In the genomic region with DNA sequence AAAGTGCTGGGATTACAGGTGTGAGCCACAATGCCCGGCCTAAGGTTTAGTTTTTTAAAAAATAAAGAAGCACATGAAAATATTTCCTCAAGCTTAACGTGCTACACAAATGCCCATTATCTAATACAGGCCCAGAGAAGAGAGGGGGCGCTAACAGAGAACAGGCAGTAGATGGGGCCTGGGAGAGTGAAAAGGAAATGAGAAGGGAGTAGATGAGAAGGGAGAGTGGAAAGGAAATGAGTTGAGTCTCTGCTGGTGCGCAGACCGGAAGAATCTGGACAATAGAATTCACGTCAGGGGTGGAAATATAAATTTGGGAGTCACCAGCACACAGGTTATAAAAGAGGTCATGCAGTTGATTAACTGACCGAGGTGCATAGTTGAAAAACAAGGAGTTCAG, we compare ENCODE assay signal across 14 cellular contexts. TPM values are rescaled to one million over a fixed set of nuclear protein-coding genes. Genes with fewer than 3 reads are reported as not detected.
A peak's percentile ranks its signal among the peaks of the same experiment; 100 is the strongest.
DNase-seq lines count a peak whose midpoint lies in the region; ATAC-seq, FAIRE-seq and TF ChIP-seq lines count a peak whose summit lies in the region.
"Had no signal": no experiment of that assay in that cellular context is flagged by ENCODE, and none has a peak within 500 bp of the region (broad histone marks: within the 10 kb centered on the region; RNA-seq: fewer than 3 reads in every experiment).

No MANE protein-coding gene starts in this region.

- no peak overlapping the region for H3K14ac ChIP-seq in H1 (ENCODE audit: insufficient read length)

- H3K9ac ChIP-seq in PC-3 (ENCODE audit: low read length) = no peak overlapping the region
- H3K9ac ChIP-seq in H1 (replicated peaks in 1 of 4; ENCODE audit: extremely low read depth in 1 of 4, low read depth in 3 of 4, low read length in 3 of 4) = no peak overlapping the region

- peak in 1 of 2 experiments; percentile 27; a peak in 1 of 4 replicates for TF ChIP-seq RAD21 in H1 (IDR thresholded peaks at IDR 0.05 in 1 of 2, conservative IDR thresholded peaks at IDR 0.05 in 1 of 2; ENCODE audit: low read depth in 2 of 2, low read length in 2 of 2)

- H3K4me3 ChIP-seq in PC-3 (ENCODE audit: low read length) (no peak overlapping the region), H1 (ENCODE audit: extremely low read depth in 1 of 4, insufficient read depth in 2 of 4, low read depth in 3 of 4, low read length in 4 of 4) (no peak overlapping the region), pancreas (no peak overlapping the region), PC-9 (no peak overlapping the region)
- H3K4me3 ChIP-seq: prostate gland had no signal

- peak overlapping the region; percentile 68 for H3K27ac ChIP-seq in CD4-positive, alpha-beta T cell (ENCODE audit: low read depth, low read length)
- H3K27ac ChIP-seq in PC-3 (ENCODE audit: low read length) = no peak overlapping the region
- H3K27ac ChIP-seq in H1 (ENCODE audit: low read depth, low read length) = no peak overlapping the region
- H3K27ac ChIP-seq in pancreas = peak overlapping the region in 2 of 4 donors; percentile 2 to 67
- no peak overlapping the region for H3K27ac ChIP-seq in PC-9
- H3K27ac ChIP-seq: C4-2B had no signal

- no peak overlapping the region for H2AK5ac ChIP-seq in H1 (ENCODE audit: low read depth, low read length)

- CTCF ChIA-PET in CD4-positive, alpha-beta T cell (lab: Charles Lee) = interaction anchor here (1.0 to 6.0 kb wide), 4 partner anchors 8 to 26 kb away, joined by 3 to 52 read pairs (median 18); partner anchors contain the start of gene PXN
- CTCF ChIA-PET in PC-3 (lab: Charles Lee) = no interaction called here
- CTCF ChIA-PET in H1 (lab: Charles Lee; ENCODE audit: partially characterized antibody) = interaction anchor here (0.6 to 34.8 kb wide), 10 partner anchors 1 to 190 kb away, joined by 3 to 930 read pairs (median 4); partner anchors contain the start of gene PXN
- CTCF ChIA-PET in PC-9 (lab: Charles Lee) = no interaction called here

- DNase-seq in CD4-positive, alpha-beta T cell = no peak
- DNase-seq in PC-3 = no peak
- DNase-seq in H1 (ENCODE audit: low read depth in 1 of 2, low spot score in 2 of 2) = no peak
- DNase-seq in pancreas = no peak
- DNase-seq in PC-9 = no peak
- DNase-seq in RPMI8226 = no peak
- DNase-seq: effector CD4-positive, alpha-beta T cell; Kasumi-1; NCI-H510A; SW 1271 had no signal

- H3K23ac ChIP-seq in H1 (ENCODE audit: insufficient read length) = no peak overlapping the region

- H2BK12ac ChIP-seq in H1 (ENCODE audit: low read depth, low read length) = no peak overlapping the region

- H3K9me3 Mint-ChIP-seq in CD4-positive, alpha-beta T cell = no peaks in the 10 kb centered on the region

- BruUV-seq in PC-3 (replicated peaks; lab: Mats Ljungman, UMichigan) = no TSS peak
- no TSS peak for BruUV-seq in PC-9 (replicated peaks; lab: Mats Ljungman, UMichigan)

- H4K20me1 ChIP-seq in PC-3 (ENCODE audit: low read length) (peaks cover 74% of the 10 kb centered on the region), H1 (replicated peaks in 1 of 2; ENCODE audit: control insufficient read depth in 1 of 2, insufficient read depth in 2 of 2, low read length in 2 of 2) (peaks cover 5 to 12% of the 10 kb centered on the region in 2 experiments), PC-9 (ENCODE audit: insufficient read depth) (peaks cover 21% of the 10 kb centered on the region)

- peak overlapping the region; percentile 95 for H3K27ac Mint-ChIP-seq in CD4-positive, alpha-beta T cell

- H2BK15ac ChIP-seq in H1 (ENCODE audit: low read length) = no peak overlapping the region

- no peaks in the 10 kb centered on the region for H3K27me3 ChIP-seq in CD4-positive, alpha-beta T cell (ENCODE audit: control insufficient read depth, insufficient read depth, low read length)
- H3K27me3 ChIP-seq in PC-3 (ENCODE audit: low read length) = no peaks in the 10 kb centered on the region
- H3K27me3 ChIP-seq in H1 (replicated peaks in 1 of 4; ENCODE audit: control insufficient read depth in 3 of 4, extremely low read depth in 1 of 4, insufficient read depth in 3 of 4, low read length in 3 of 4) = no peaks in the 10 kb centered on the region
- no peaks in the 10 kb centered on the region for H3K27me3 ChIP-seq in pancreas
- H3K27me3 ChIP-seq in PC-9 (ENCODE audit: insufficient read depth, low read depth) = no peaks in the 10 kb centered on the region

- intact Hi-C loops in CD4-positive, alpha-beta T cell (cut with DNase I, micrococcal nuclease) = no loop called here
- intact Hi-C loops in PC-3 (cut with micrococcal nuclease) (no loop called here), pancreas (cut with DNase I) (no loop called here), PC-9 (cut with micrococcal nuclease; ENCODE audit: unreplicated experiment) (no loop called here)

- no peak overlapping the region for H4K8ac ChIP-seq in H1 (ENCODE audit: extremely low read depth, insufficient read depth, low read length)

- H4K5ac ChIP-seq in H1 (ENCODE audit: insufficient read length, low read depth, low read length) = no peak overlapping the region

- H4K91ac ChIP-seq in H1 (replicated peaks; ENCODE audit: insufficient read length, low read length) = no peak overlapping the region

- no peak overlapping the region for H2BK20ac ChIP-seq in H1 (ENCODE audit: low read length)

- no peak for TF ChIP-seq EP300 in H1 (IDR thresholded peaks at IDR 0.05; ENCODE audit: borderline replicate concordance in 1 of 2, low read depth in 2 of 2, low read length in 2 of 2)

- no peak for TF ChIP-seq CTCF in CD4-positive, alpha-beta T cell (IDR thresholded peaks at IDR 0.05)
- 0 out of 2 replicates have a peak, but pooled peaks have one; percentile 11 for TF ChIP-seq CTCF in PC-3 (conservative IDR thresholded peaks at IDR 0.05; ENCODE audit: low read depth, low read length)
- TF ChIP-seq CTCF in H1 (IDR thresholded peaks at IDR 0.05; ENCODE audit: control extremely low read depth in 1 of 3, insufficient read depth in 1 of 3, low read depth in 1 of 3, low read length in 3 of 3) = peak in 2 of 3 experiments; percentile 34 to 44; a peak in 3 of 4 replicates
- no peak for TF ChIP-seq CTCF in pancreas (IDR thresholded peaks at IDR 0.05)
- no peak for TF ChIP-seq CTCF in PC-9 (conservative IDR thresholded peaks at IDR 0.05)

- POLR2A ChIA-PET in CD4-positive, alpha-beta T cell (lab: Charles Lee) = interaction anchor here (1.5 to 10.5 kb wide), 5 partner anchors 9 to 37 kb away, joined by 3 to 220 read pairs (median 143); partner anchors contain the start of genes PXN, RNU4-1 and RNU4-2
- POLR2A ChIA-PET in PC-3 (lab: Charles Lee; ENCODE audit: unreplicated experiment) (interaction anchor here (0.6 kb wide), 1 partner anchor 24 kb away, joined by 3 read pairs; no protein-coding TSS in a partner anchor), H1 (lab: Charles Lee; ENCODE audit: partially characterized antibody) (interaction anchor here (0.6 to 88.3 kb wide), 3 partner anchors 13 to 238 kb away, joined by 4 to 4270 read pairs (median 4270); partner anchors contain the start of genes GCN1, PXN, RNU4-1 and RNU4-2), PC-9 (lab: Charles Lee; ENCODE audit: unreplicated experiment) (no interaction called here)

- no peak for ATAC-seq in CD4-positive, alpha-beta T cell (ENCODE audit: poor library complexity)
- ATAC-seq in PC-3 = no peak
- ATAC-seq in pancreas = peak; percentile 22 to 45 (median 31)
- no peak for ATAC-seq in esophagus mucosa
- ATAC-seq in HG02571 (IDR thresholded peaks at IDR 0.05; ENCODE audit: unreplicated experiment) = no peak

- peaks cover 100% of the 10 kb centered on the region for H3K79me2 ChIP-seq in PC-3 (ENCODE audit: low read length)
- peaks cover 0 to 70% of the 10 kb centered on the region in 2 experiments; a peak in 2 of 4 replicates for H3K79me2 ChIP-seq in H1 (ENCODE audit: control insufficient read depth in 1 of 2, insufficient read depth in 2 of 2, low read length in 2 of 2)
- peaks cover 93% of the 10 kb centered on the region for H3K79me2 ChIP-seq in PC-9 (ENCODE audit: low read depth)

- H3K9me3 ChIP-seq in CD4-positive, alpha-beta T cell (ENCODE audit: control insufficient read depth, low read length) = no peaks in the 10 kb centered on the region
- no peaks in the 10 kb centered on the region for H3K9me3 ChIP-seq in PC-3 (ENCODE audit: low read length)
- no peaks in the 10 kb centered on the region for H3K9me3 ChIP-seq in H1 (ENCODE audit: insufficient read depth in 2 of 2, low read depth in 1 of 2, low read length in 1 of 2)
- H3K9me3 ChIP-seq in pancreas = no peaks in the 10 kb centered on the region
- no peaks in the 10 kb centered on the region for H3K9me3 ChIP-seq in PC-9 (ENCODE audit: insufficient read depth, low read depth)
- H3K9me3 ChIP-seq: prostate gland had no signal

- no peak overlapping the region for H3K4ac ChIP-seq in H1 (replicated peaks; ENCODE audit: insufficient read length, low read depth, low read length)

- FAIRE-seq in H1 (lab: Jason Lieb, UNC) (no peak), pancreas (lab: Jason Lieb, UNC) (no peak)

- H3K23me2 ChIP-seq in H1 (ENCODE audit: low read depth, low read length) = no peaks in the 10 kb centered on the region

- peaks cover 51% of the 10 kb centered on the region for H3K36me3 ChIP-seq in PC-3 (ENCODE audit: low read depth, low read length)
- H3K36me3 ChIP-seq in H1 (ENCODE audit: control insufficient read depth in 2 of 4, insufficient read depth in 4 of 4, low read length in 3 of 4) = no peaks in the 10 kb centered on the region
- no peaks in the 10 kb centered on the region for H3K36me3 ChIP-seq in pancreas
- H3K36me3 ChIP-seq in PC-9 (ENCODE audit: low read depth) = no peaks in the 10 kb centered on the region
- H3K36me3 ChIP-seq: prostate gland had no signal

- peak overlapping the region; percentile 74 for H3K4me3 Mint-ChIP-seq in CD4-positive, alpha-beta T cell

- no peak overlapping the region for H2BK5ac ChIP-seq in H1 (ENCODE audit: low read depth, low read length)

- H3F3A ChIP-seq in PC-3 (ENCODE audit: low read length, unreplicated experiment) = peaks cover 10% of the 10 kb centered on the region
- no peaks in the 10 kb centered on the region; the same call in none of the 2 replicates for H3F3A ChIP-seq in PC-9 (ENCODE audit: insufficient read depth, low read depth)

- peaks cover 59% of the 10 kb centered on the region for H3K4me1 ChIP-seq in PC-3 (ENCODE audit: insufficient read depth, low read length)
- peaks cover 4 to 21% (median 8%) of the 10 kb centered on the region in 4 experiments for H3K4me1 ChIP-seq in H1 (replicated peaks in 1 of 4; ENCODE audit: control insufficient read depth in 3 of 4, insufficient read depth in 4 of 4, low read length in 3 of 4)
- H3K4me1 ChIP-seq in pancreas = peaks cover 9 to 27% (median 11%) of the 10 kb centered on the region in 3 donors
- peaks cover 20% of the 10 kb centered on the region for H3K4me1 ChIP-seq in PC-9 (replicated peaks; ENCODE audit: insufficient read depth)

- H3K36me3 Mint-ChIP-seq in CD4-positive, alpha-beta T cell (ENCODE audit: low read depth) = peaks cover 44% of the 10 kb centered on the region

- H2AFZ ChIP-seq in PC-3 (ENCODE audit: low read length) (no peak overlapping the region), H1 (ENCODE audit: low read length) (no peak overlapping the region), PC-9 (no peak overlapping the region)

- no peaks in the 10 kb centered on the region for H3K27me3 Mint-ChIP-seq in CD4-positive, alpha-beta T cell

- H3K9me2 ChIP-seq in PC-3 (replicated peaks; ENCODE audit: low read length) (no peaks in the 10 kb centered on the region), PC-9 (ENCODE audit: insufficient read depth) (no peaks in the 10 kb centered on the region)

- H2BK120ac ChIP-seq in H1 (replicated peaks; ENCODE audit: low read depth, low read length) = no peak overlapping the region

- peaks cover 82% of the 10 kb centered on the region for H3K4me1 Mint-ChIP-seq in CD4-positive, alpha-beta T cell (ENCODE audit: low read depth)

- H3K56ac ChIP-seq in H1 (replicated peaks; ENCODE audit: insufficient read length, low read depth, low read length) = no peak overlapping the region

- H3K4me2 ChIP-seq in PC-3 (ENCODE audit: low read length) (no peak overlapping the region), H1 (ENCODE audit: insufficient read depth in 1 of 2, low read depth in 2 of 2, low read length in 2 of 2) (no peak overlapping the region), PC-9 (no peak overlapping the region)

- H3K18ac ChIP-seq in H1 (ENCODE audit: extremely low read depth, low read length) = no peak overlapping the region

- WGBS in H1 (ENCODE audit: extremely low coverage in 1 of 2, insufficient coverage in 1 of 2, insufficient read length in 1 of 2, insufficient replicate concordance in 2 of 2, low coverage in 1 of 2, low lambda C conversion rate in 2 of 2, missing lambda C conversion rate in 1 of 2), 2 experiments = 76% methylated on average over 7 of the region's 7 CpGs; no CpG with 5 or more reads in 1 of the 2 experiments
- WGBS in pancreas, 2 donors = 52 to 54% methylated on average over 7 of the region's 7 CpGs

- H3K79me1 ChIP-seq in H1 (ENCODE audit: low read depth, low read length) = peaks cover 11% of the 10 kb centered on the region

- TF ChIP-seq POLR2A in H1 (IDR thresholded peaks at IDR 0.05; ENCODE audit: control extremely low read depth in 1 of 2, low read depth in 2 of 2, low read length in 2 of 2) = no peak

RNA-seq across cellular contexts. Expression of gene PXN, which starts 10.7 kb away (rescaled TPM):
- total RNA-seq in CD4-positive, alpha-beta T cell = 100 to 1,000 TPM; 229 to 230 TPM
- total RNA-seq in PC-3 (2014; rRNA removed) (313 and 413 TPM in 2 replicates), pancreas (10 to 100 TPM; 20.9 to 37.5 (median 26.2) TPM), esophagus mucosa (23.6 TPM), PC-9 (2021) (191 and 218 TPM in 2 replicates)
- total RNA-seq in H1 (2021; fragmentation: NEBNext Ultra II Directional; extraction: Animal tissue kit (Norgen Biotek cat#: 25700)) = 105 and 109 TPM in 2 replicates
- polyA plus RNA-seq in H1 (2011; rRNA removed) (51.0 and 89.2 TPM in 2 replicates), pancreas (10 to 100 TPM; 45.4 to 59.0 TPM)
- 29.0 TPM for polyA plus RNA-seq in H1 (2011; cell fraction: cytosol; rRNA removed)
- polyA plus RNA-seq in H1 (2011; cell fraction: nucleus; rRNA removed) = 80.4 TPM
- polyA plus RNA-seq in H1 (2012, experiment 1 of 2) = 58.2 to 73.1 TPM (median 70.3 TPM) in 4 replicates
- polyA plus RNA-seq in H1 (2012, experiment 2 of 2) = 83.1 TPM
- 88.7 TPM for polyA plus RNA-seq in H1 (2013, experiment 1 of 2)
- 91.0 TPM for polyA plus RNA-seq in H1 (2013, experiment 2 of 2)
- polyA minus RNA-seq in H1 (2011; rRNA and poly(A)+ RNA removed) = 45.0 and 62.0 TPM in 2 replicates
- polyA minus RNA-seq in H1 (2011; cell fraction: cytosol; rRNA and poly(A)+ RNA removed) = 30.5 TPM
- polyA minus RNA-seq in H1 (2011; cell fraction: nucleus; rRNA and poly(A)+ RNA removed) = 33.2 TPM

RNA-seq across cellular contexts. Expression of gene RNU4-2, which starts 36.9 kb away (rescaled TPM):
- total RNA-seq in CD4-positive, alpha-beta T cell = 1,000 to 10,000 TPM; 8,097 to 9,671 TPM
- total RNA-seq in PC-3 (2014; rRNA removed) = under 0.01 TPM in 2 replicates
- total RNA-seq in H1 (2021; fragmentation: NEBNext Ultra II Directional; extraction: Animal tissue kit (Norgen Biotek cat#: 25700)) = 1,112 and 1,388 TPM in 2 replicates
- under 0.01 TPM in 2 replicates for polyA plus RNA-seq in H1 (2011; rRNA removed)
- under 0.01 TPM for polyA plus RNA-seq in H1 (2011; cell fraction: cytosol; rRNA removed)
- under 0.01 TPM for polyA plus RNA-seq in H1 (2011; cell fraction: nucleus; rRNA removed)
- 129 to 168 TPM in 2 of 4 replicates, not detected in the others for polyA plus RNA-seq in H1 (2012, experiment 1 of 2)
- polyA plus RNA-seq in H1 (2012, experiment 2 of 2) = not detected
- polyA plus RNA-seq in H1 (2013, experiment 1 of 2) = not detected
- not detected for polyA plus RNA-seq in H1 (2013, experiment 2 of 2)
- polyA minus RNA-seq in H1 (2011; rRNA and poly(A)+ RNA removed) = 15,221 and 27,096 TPM in 2 replicates
- polyA minus RNA-seq in H1 (2011; cell fraction: cytosol; rRNA and poly(A)+ RNA removed) = 41,377 TPM
- under 0.01 TPM for polyA minus RNA-seq in H1 (2011; cell fraction: nucleus; rRNA and poly(A)+ RNA removed)
- 1,000 to 10,000 TPM; 3,497 to 6,395 (median 4,297) TPM for total RNA-seq in pancreas
- polyA plus RNA-seq in pancreas = not detected
- 53,824 TPM for total RNA-seq in esophagus mucosa
- 2,281 and 3,957 TPM in 2 replicates for total RNA-seq in PC-9 (2021)

RNA-seq across cellular contexts. Expression of gene RNU4-1, which starts 38.2 kb away (rescaled TPM):
- 1,000 to 10,000 TPM in 1 of 2 experiments, 100 to 1,000 TPM in 1; 913 to 1,035 TPM for total RNA-seq in CD4-positive, alpha-beta T cell
- under 0.01 TPM in 2 replicates for total RNA-seq in PC-3 (2014; rRNA removed)
- total RNA-seq in H1 (2021; fragmentation: NEBNext Ultra II Directional; extraction: Animal tissue kit (Norgen Biotek cat#: 25700)) = 1,424 and 1,786 TPM in 2 replicates
- polyA plus RNA-seq in H1 (2011; rRNA removed) = under 0.01 TPM in 2 replicates
- polyA plus RNA-seq in H1 (2011; cell fraction: cytosol; rRNA removed) = under 0.01 TPM
- polyA plus RNA-seq in H1 (2011; cell fraction: nucleus; rRNA removed) = under 0.01 TPM
- 269 to 479 TPM in 2 of 4 replicates, not detected in the others for polyA plus RNA-seq in H1 (2012, experiment 1 of 2)
- polyA plus RNA-seq in H1 (2012, experiment 2 of 2) = not detected
- polyA plus RNA-seq in H1 (2013, experiment 1 of 2) = not detected
- polyA plus RNA-seq in H1 (2013, experiment 2 of 2) = not detected
- 17,972 and 34,273 TPM in 2 replicates for polyA minus RNA-seq in H1 (2011; rRNA and poly(A)+ RNA removed)
- 67,273 TPM for polyA minus RNA-seq in H1 (2011; cell fraction: cytosol; rRNA and poly(A)+ RNA removed)
- polyA minus RNA-seq in H1 (2011; cell fraction: nucleus; rRNA and poly(A)+ RNA removed) = under 0.01 TPM
- total RNA-seq in pancreas = 1,000 to 10,000 TPM in 5 of 6 donors, 100 to 1,000 TPM in 1; 597 to 2,620 (median 1,226) TPM
- not detected for polyA plus RNA-seq in pancreas
- total RNA-seq in esophagus mucosa = 20,765 TPM
- total RNA-seq in PC-9 (2021) = 1,857 and 3,341 TPM in 2 replicates

RNA-seq across cellular contexts. Expression of gene SIRT4, which starts 47.3 kb away (rescaled TPM):
- total RNA-seq in CD4-positive, alpha-beta T cell = under 1 TPM in 1 of 2 experiments, not detected in 1; 0.59 TPM
- 0.98 and 1.9 TPM in 2 replicates for total RNA-seq in PC-3 (2014; rRNA removed)
- 2.3 and 4.1 TPM in 2 replicates for total RNA-seq in H1 (2021; fragmentation: NEBNext Ultra II Directional; extraction: Animal tissue kit (Norgen Biotek cat#: 25700))
- polyA plus RNA-seq in H1 (2011; rRNA removed) = 2.7 and 3.8 TPM in 2 replicates
- 4.1 TPM for polyA plus RNA-seq in H1 (2011; cell fraction: cytosol; rRNA removed)
- 3.0 TPM for polyA plus RNA-seq in H1 (2011; cell fraction: nucleus; rRNA removed)
- polyA plus RNA-seq in H1 (2012, experiment 1 of 2) = 2.8 to 5.4 TPM (median 4.4 TPM) in 4 replicates
- polyA plus RNA-seq in H1 (2012, experiment 2 of 2) = 3.1 TPM
- polyA plus RNA-seq in H1 (2013, experiment 1 of 2) = 1.4 TPM
- polyA plus RNA-seq in H1 (2013, experiment 2 of 2) = 2.1 TPM
- polyA minus RNA-seq in H1 (2011; rRNA and poly(A)+ RNA removed) = 2.5 and 3.1 TPM in 2 replicates
- 1.9 TPM for polyA minus RNA-seq in H1 (2011; cell fraction: cytosol; rRNA and poly(A)+ RNA removed)
- 1.4 TPM for polyA minus RNA-seq in H1 (2011; cell fraction: nucleus; rRNA and poly(A)+ RNA removed)
- 1 to 10 TPM in 4 of 6 donors, under 1 TPM in 2; 0.56 to 2.4 (median 1.3) TPM for total RNA-seq in pancreas
- polyA plus RNA-seq in pancreas = 1 to 10 TPM; 1.4 to 2.1 TPM
- 0.64 TPM for total RNA-seq in esophagus mucosa
- total RNA-seq in PC-9 (2021) = 3.2 and 3.6 TPM in 2 replicates

RNA-seq across cellular contexts. Expression of gene RPLP0, which starts 53.9 kb away (rescaled TPM):
- total RNA-seq in CD4-positive, alpha-beta T cell = 1,000 to 10,000 TPM; 1,997 to 2,075 TPM
- total RNA-seq in PC-3 (2014; rRNA removed) (6,714 and 7,550 TPM in 2 replicates), pancreas (1,000 to 10,000 TPM; 1,016 to 2,628 (median 1,602) TPM), esophagus mucosa (3,286 TPM), PC-9 (2021) (2,334 and 2,540 TPM in 2 replicates)
- 2,987 and 3,029 TPM in 2 replicates for total RNA-seq in H1 (2021; fragmentation: NEBNext Ultra II Directional; extraction: Animal tissue kit (Norgen Biotek cat#: 25700))
- polyA plus RNA-seq in H1 (2011; rRNA removed) (8,838 and 10,765 TPM in 2 replicates), pancreas (1,000 to 10,000 TPM; 1,778 to 1,915 TPM)
- polyA plus RNA-seq in H1 (2011; cell fraction: cytosol; rRNA removed) = 10,357 TPM
- polyA plus RNA-seq in H1 (2011; cell fraction: nucleus; rRNA removed) = 6,829 TPM
- 4,444 to 5,241 TPM (median 4,665 TPM) in 4 replicates for polyA plus RNA-seq in H1 (2012, experiment 1 of 2)
- polyA plus RNA-seq in H1 (2012, experiment 2 of 2) = 7,158 TPM
- 4,021 TPM for polyA plus RNA-seq in H1 (2013, experiment 1 of 2)
- 3,982 TPM for polyA plus RNA-seq in H1 (2013, experiment 2 of 2)
- 5,851 and 5,958 TPM in 2 replicates for polyA minus RNA-seq in H1 (2011; rRNA and poly(A)+ RNA removed)
- polyA minus RNA-seq in H1 (2011; cell fraction: cytosol; rRNA and poly(A)+ RNA removed) = 2,113 TPM
- polyA minus RNA-seq in H1 (2011; cell fraction: nucleus; rRNA and poly(A)+ RNA removed) = 1,976 TPM

Comparison
In these comparisons a context has a peak if more than half of its experiments do, and no peak if none do; other contexts are left out.
1. ATAC-seq: peak in pancreas (4 of 4); none in CD4-positive, alpha-beta T cell (single experiment), PC-3 (single experiment), esophagus mucosa (single experiment) and HG02571 (single experiment).
2. CTCF ChIP-seq: peak in PC-3 (single experiment) and H1 (2 of 3); none in CD4-positive, alpha-beta T cell (single experiment), pancreas (0 of 4) and PC-9 (single experiment).
3. RNA of gene RNU4-2, which starts 36.9 kb away (total RNA-seq): 53,824 TPM in esophagus mucosa (single experiment), 8,097 to 9,671 TPM in CD4-positive, alpha-beta T cell, 3,497 to 6,395 TPM in pancreas, 2,281 to 3,957 TPM in PC-9 and 1,112 to 1,388 TPM in H1; under 0.01 TPM in PC-3; every median in the first group is over 1,000 times any median in the second.
4. RNA of gene RNU4-1, which starts 38.2 kb away (total RNA-seq): 20,765 TPM in esophagus mucosa (single experiment), 1,857 to 3,341 TPM in PC-9, 1,424 to 1,786 TPM in H1, 597 to 2,620 TPM in pancreas and 913 to 1,035 TPM in CD4-positive, alpha-beta T cell; under 0.01 TPM in PC-3; every median in the first group is over 100 times any median in the second.
5. CTCF ChIA-PET loops: an anchor here in CD4-positive, alpha-beta T cell (1.0 to 6.0 kb wide) and H1 (0.6 to 34.8 kb wide); none called in PC-3 and PC-9.